Comparison of ENCODE assay signal across 8 cellular contexts in the genomic region with DNA sequence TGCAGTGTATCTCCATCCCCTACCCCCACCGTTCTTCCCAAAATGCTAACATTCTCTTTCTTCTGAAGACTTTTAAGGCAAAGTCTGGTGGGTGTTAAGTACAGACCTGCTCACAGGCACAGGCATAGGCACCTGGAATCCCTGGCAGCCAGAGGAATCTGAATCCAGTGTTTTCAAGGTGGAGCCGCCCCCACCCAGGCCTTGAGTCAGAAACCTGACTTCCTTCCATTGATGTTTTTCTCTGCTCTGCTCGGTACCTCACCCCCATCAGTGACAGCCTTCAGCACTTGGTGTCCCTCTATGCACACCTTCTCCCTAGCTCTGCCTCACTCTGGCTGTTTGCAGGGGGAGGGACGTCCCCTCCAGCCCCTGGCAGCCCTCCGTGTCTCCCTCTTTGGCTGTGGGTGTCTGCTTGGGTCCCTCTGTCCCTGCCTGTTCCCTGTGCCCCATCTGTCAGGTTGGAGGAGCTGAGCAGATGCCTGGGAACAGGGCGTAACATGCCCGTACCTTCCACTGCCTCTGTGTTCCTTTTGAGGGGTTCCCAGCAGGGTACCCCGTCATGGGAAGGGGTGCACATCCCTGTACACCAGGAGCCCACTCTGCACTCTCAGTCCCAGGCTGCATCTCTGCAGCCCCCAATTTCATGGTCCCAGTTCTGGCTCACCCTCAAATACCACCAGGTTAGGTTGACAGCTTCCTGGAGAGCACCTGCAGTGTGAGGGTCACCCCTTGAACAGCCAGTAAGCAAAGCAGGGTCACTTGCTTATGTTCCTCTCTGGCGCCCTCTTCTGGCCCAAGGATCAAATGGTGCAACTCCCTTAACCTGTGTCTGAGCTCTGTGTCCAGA. TPM values are rescaled to one million over a fixed set of nuclear protein-coding genes. Genes with fewer than 3 reads are reported as not detected.
DNase-seq lines count a peak whose midpoint lies in the region; ATAC-seq, FAIRE-seq and TF ChIP-seq lines count a peak whose summit lies in the region.

No MANE protein-coding gene starts in this region.

- ATAC-seq in GM21619 (IDR thresholded peaks at IDR 0.05; ENCODE audit: unreplicated experiment) (peak; percentile 53), HG02870 (IDR thresholded peaks at IDR 0.05; ENCODE audit: unreplicated experiment) (no peak)

- H3K27me3 ChIP-seq in WERI-Rb-1 (ENCODE audit: insufficient read depth, low read depth, severe bottlenecking): no peaks in the 10 kb centered on the region
- no peaks in the 10 kb centered on the region for H3K27me3 ChIP-seq in keratinocyte (ENCODE audit: control insufficient read depth, extremely low read depth, insufficient read depth, low read length)

- TF ChIP-seq CTCF in WERI-Rb-1 (IDR thresholded peaks at IDR 0.05; ENCODE audit: low read depth, low read length) (peak; percentile 93), keratinocyte (optimal IDR thresholded peaks at IDR 0.05 in 1 of 3, IDR thresholded peaks at IDR 0.05 in 1 of 3, conservative IDR thresholded peaks at IDR 0.05 in 1 of 3; ENCODE audit: extremely low read depth in 1 of 3, insufficient read depth in 2 of 3, low read length in 3 of 3) (peak; percentile 86 to 94 (median 87))

- H3K27ac ChIP-seq in WERI-Rb-1 (no peak overlapping the region; the same call in 1 of the 2 replicates), keratinocyte (ENCODE audit: control insufficient read depth, insufficient read depth, low read length) (no peak overlapping the region)

- H4K20me1 ChIP-seq in keratinocyte (ENCODE audit: control insufficient read depth, extremely low read depth, insufficient read depth, low read length): peaks cover 16% of the 10 kb centered on the region

- in situ Hi-C loops in T47D (cut with HindIII; ENCODE audit: low pct_unique_long_range_greater_than_20kb, low sequenced_read_pairs): no loop called here

- H3K4me3 ChIP-seq in WERI-Rb-1 (ENCODE audit: low read depth, low read length) (no peak overlapping the region), keratinocyte (ENCODE audit: control insufficient read depth in 2 of 3, extremely low read depth in 1 of 3, insufficient read depth in 2 of 3, low read depth in 1 of 3, low read length in 3 of 3) (no peak overlapping the region)

- H3K36me3 ChIP-seq in WERI-Rb-1 (peaks cover 45% of the 10 kb centered on the region), keratinocyte (ENCODE audit: control insufficient read depth in 2 of 2, extremely low read depth in 1 of 2, insufficient read depth in 2 of 2, low read length in 2 of 2) (peaks cover 13 to 19% of the 10 kb centered on the region in 2 experiments)

- peak; percentile 79 for FAIRE-seq in keratinocyte (lab: Jason Lieb, UNC)

- H3K9ac ChIP-seq in keratinocyte (ENCODE audit: control insufficient read depth, extremely low read depth, insufficient read depth, low read length): peak overlapping the region; percentile 8

- no peaks in the 10 kb centered on the region for H3K79me2 ChIP-seq in keratinocyte (ENCODE audit: control insufficient read depth, insufficient read depth, low read length)

- peak overlapping the region; percentile 56 for H3K4me2 ChIP-seq in keratinocyte (ENCODE audit: control insufficient read depth, extremely low read depth, insufficient read depth, low read depth, low read length)

- DNase-seq in Ammon's horn (ENCODE audit: low spot score) (peak; percentile 83), NCI-H2171 (lab: John Stamatoyannopoulos, UW) (peak; percentile 45), WERI-Rb-1 (peak; percentile 84), T47D (ENCODE audit: low read depth in 1 of 2, low spot score in 1 of 2) (peak; percentile 82), keratinocyte (ENCODE audit: low read depth, low spot score) (no peak)
- peak; percentile 79 for DNase-seq in stimulated activated CD4-positive, alpha-beta T cell treated with anti-CD3 and anti-CD28 coated beads, Interleukin-1b, Interleukin-23, amount 100 ng/mL, for 48 hours

- H3K9me1 ChIP-seq in keratinocyte (ENCODE audit: control insufficient read depth, extremely low read depth, insufficient read depth, low read length): no peaks in the 10 kb centered on the region

- no peaks in the 10 kb centered on the region for H3K9me3 ChIP-seq in WERI-Rb-1 (ENCODE audit: severe bottlenecking)
- H3K9me3 ChIP-seq in keratinocyte (ENCODE audit: control insufficient read depth, low read depth, low read length): no peaks in the 10 kb centered on the region

- peaks cover 31% of the 10 kb centered on the region for H3K4me1 ChIP-seq in keratinocyte (ENCODE audit: control insufficient read depth, extremely low read depth, insufficient read depth, low read length)

- dilution Hi-C loops in keratinocyte (cut with MboI; ENCODE audit: extremely low pct_ligation_motif_present, low sequenced_read_pairs): no loop called here

- no peak overlapping the region for H2AFZ ChIP-seq in keratinocyte (ENCODE audit: control insufficient read depth, low read length)

RNA-seq across cellular contexts. Expression of gene NCDN, which starts 6.7 kb away (rescaled TPM):
- polyA plus RNA-seq in keratinocyte: 10.5 to 16.6 TPM (median 15.9 TPM) in 3 replicates
- polyA plus RNA-seq in keratinocyte (2011; ENCODE audit: low read depth): 4.2 TPM
- 10.6 and 19.1 TPM in 2 replicates for polyA plus RNA-seq in keratinocyte (2011; cell fraction: cytosol; rRNA removed)
- polyA plus RNA-seq in keratinocyte (2011; cell fraction: nucleus; rRNA removed): 25.0 and 33.5 TPM in 2 replicates
- 9.3 and 20.4 TPM in 2 replicates for polyA plus RNA-seq in keratinocyte (2012; ENCODE audit: low replicate concordance)
- polyA minus RNA-seq in keratinocyte: 12.4 to 26.9 TPM (median 15.3 TPM) in 3 replicates
- polyA minus RNA-seq in keratinocyte (2011; cell fraction: cytosol; rRNA and poly(A)+ RNA removed): 28.2 TPM
- polyA minus RNA-seq in keratinocyte (2011; cell fraction: nucleus; rRNA and poly(A)+ RNA removed): 28.8 and 30.6 TPM in 2 replicates

RNA-seq across cellular contexts. Expression of gene KIAA0319L, which starts 7.1 kb away (rescaled TPM):
- polyA plus RNA-seq in keratinocyte: 23.8 to 29.6 TPM (median 25.8 TPM) in 3 replicates
- polyA plus RNA-seq in keratinocyte (2011; ENCODE audit: low read depth): 12.4 TPM
- polyA plus RNA-seq in keratinocyte (2011; cell fraction: cytosol; rRNA removed): 16.9 and 18.8 TPM in 2 replicates
- 66.8 and 71.1 TPM in 2 replicates for polyA plus RNA-seq in keratinocyte (2011; cell fraction: nucleus; rRNA removed)
- polyA plus RNA-seq in keratinocyte (2012; ENCODE audit: low replicate concordance): 16.1 and 18.6 TPM in 2 replicates
- 23.4 to 45.5 TPM (median 43.1 TPM) in 3 replicates for polyA minus RNA-seq in keratinocyte
- 17.5 TPM for polyA minus RNA-seq in keratinocyte (2011; cell fraction: cytosol; rRNA and poly(A)+ RNA removed)
- 46.7 and 72.4 TPM in 2 replicates for polyA minus RNA-seq in keratinocyte (2011; cell fraction: nucleus; rRNA and poly(A)+ RNA removed)

RNA-seq across cellular contexts. Expression of gene TFAP2E, which starts 8.9 kb away (rescaled TPM):
- 0.26 to 0.67 TPM (median 0.51 TPM) in 3 replicates for polyA plus RNA-seq in keratinocyte
- polyA plus RNA-seq in keratinocyte (2011; ENCODE audit: low read depth): 0.19 TPM
- polyA plus RNA-seq in keratinocyte (2011; cell fraction: cytosol; rRNA removed): 0.49 and 0.56 TPM in 2 replicates
- polyA plus RNA-seq in keratinocyte (2011; cell fraction: nucleus; rRNA removed): 2.1 and 2.7 TPM in 2 replicates
- 0.74 and 1.2 TPM in 2 replicates for polyA plus RNA-seq in keratinocyte (2012; ENCODE audit: low replicate concordance)
- polyA minus RNA-seq in keratinocyte: 0.30 TPM in 1 of 3 replicates, not detected in the others
- 1.2 TPM for polyA minus RNA-seq in keratinocyte (2011; cell fraction: cytosol; rRNA and poly(A)+ RNA removed)
- 0.21 and 0.78 TPM in 2 replicates for polyA minus RNA-seq in keratinocyte (2011; cell fraction: nucleus; rRNA and poly(A)+ RNA removed)
